Comparison of ENCODE assay signal across 9 cellular contexts in genomic region chr2:117615106-117615505, GRCh38.
"Had no signal": no experiment of that assay in that cellular context is flagged by ENCODE, and none has a peak within 500 bp of the region (broad histone marks: within the 10 kb centered on the region; RNA-seq: fewer than 3 reads in every experiment).

No MANE protein-coding gene starts in this region.

- H3K4me3 ChIP-seq: GM23248, K562 had no signal

- DNase-seq: GM23248, GOT3, HCEC 1CT, IMR-90, KG1 had no signal

- H3K4me3 Mint-ChIP-seq: H9 had no signal

- H3K27ac ChIP-seq: GM23248 had no signal

- FAIRE-seq: H54, HTR-8/SVneo, K562 had no signal

- H3K9me3 Mint-ChIP-seq: H9 had no signal

- ATAC-seq: K562 had no signal

- H2AFZ ChIP-seq: GM23248 had no signal

- H3K9ac ChIP-seq: GM23248 had no signal
